ENCODE assay signal across 11 cellular contexts in the genomic region with DNA sequence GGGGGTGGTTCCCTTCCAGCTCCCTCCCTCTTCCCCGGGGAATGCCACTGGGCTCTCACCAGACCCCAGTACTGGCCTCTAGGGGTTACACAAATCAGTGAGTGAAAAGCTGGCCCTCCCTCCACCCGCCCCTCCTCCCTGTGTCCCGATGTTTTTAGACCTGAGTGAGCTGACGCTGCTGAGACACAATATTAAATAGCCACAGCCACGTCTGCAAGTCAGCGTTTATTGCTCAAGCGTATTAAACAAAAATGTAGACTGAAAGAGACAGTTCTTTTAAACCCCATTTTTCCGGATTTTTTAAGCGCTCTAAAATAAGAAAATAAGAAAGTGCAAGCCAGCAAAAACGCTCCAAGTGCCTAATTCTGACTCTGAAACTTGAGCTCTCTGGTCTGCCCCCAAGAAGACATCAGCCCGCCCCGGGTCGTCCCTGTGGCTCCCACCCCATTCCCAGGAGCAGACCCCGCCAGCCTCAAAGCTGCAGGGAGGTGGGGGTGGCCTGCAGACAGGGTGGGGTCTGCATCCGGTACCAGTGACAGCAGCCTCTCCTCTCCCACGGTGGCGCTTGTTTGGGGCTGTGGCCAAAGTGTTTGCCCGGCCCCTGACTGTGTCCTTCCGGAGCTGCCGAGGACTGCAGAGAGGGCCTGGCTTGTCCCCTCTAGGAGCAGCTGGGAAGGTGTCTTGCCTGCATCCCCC. TPM values are rescaled to one million over a fixed set of nuclear protein-coding genes. Genes with fewer than 3 reads are reported as not detected.
DNase-seq lines count a peak whose midpoint lies in the region; ATAC-seq and TF ChIP-seq lines count a peak whose summit lies in the region.
"Had no signal": no experiment of that assay in that cellular context is flagged by ENCODE, and none has a peak within 500 bp of the region (broad histone marks: within the 10 kb centered on the region; RNA-seq: fewer than 3 reads in every experiment).

No MANE protein-coding gene starts in this region.

- no peaks in the 10 kb centered on the region for H4K20me1 ChIP-seq in OCI-LY7 (ENCODE audit: insufficient read depth, low read length)

- peak overlapping the region; percentile 18; the same call in 1 of the 2 replicates for H3K4me2 ChIP-seq in OCI-LY7 (ENCODE audit: low read length)

- no peak for ATAC-seq in naive thymus-derived CD8-positive, alpha-beta T cell
- ATAC-seq in GM18502 (IDR thresholded peaks at IDR 0.05; ENCODE audit: poor library complexity, unreplicated experiment): no peak

- POLR2A ChIA-PET in OCI-LY7 (lab: Charles Lee): interaction anchor here (0.7 kb wide), 1 partner anchor 55 kb away, joined by 3 read pairs; no protein-coding TSS in a partner anchor
- POLR2A ChIA-PET in naive thymus-derived CD8-positive, alpha-beta T cell (lab: Charles Lee): no interaction called here

- H3K36me3 ChIP-seq in OCI-LY7 (ENCODE audit: insufficient read depth, low read length): no peaks in the 10 kb centered on the region

- intact Hi-C loops in OCI-LY7 (cut with micrococcal nuclease; ENCODE audit: unreplicated experiment): no loop called here

- no peaks in the 10 kb centered on the region for H3K9me3 ChIP-seq in OCI-LY7 (ENCODE audit: low read length)

- peaks cover 3% of the 10 kb centered on the region for H3K27me3 Mint-ChIP-seq in osteocyte (ENCODE audit: unreplicated experiment)
- H3K27me3 Mint-ChIP-seq in naive thymus-derived CD8-positive, alpha-beta T cell: peaks cover 9 to 52% (median 11%) of the 10 kb centered on the region in 5 donors

- no TSS peak for BruUV-seq in OCI-LY7 (replicated peaks; lab: Mats Ljungman, UMichigan)

- no peak overlapping the region for H3K27ac ChIP-seq in OCI-LY7 (ENCODE audit: low read depth, low read length, poor library complexity, severe bottlenecking)

- H3K27ac Mint-ChIP-seq in osteocyte (ENCODE audit: unreplicated experiment): peak overlapping the region; percentile 21
- no peak overlapping the region for H3K27ac Mint-ChIP-seq in naive thymus-derived CD8-positive, alpha-beta T cell
- H3K27ac Mint-ChIP-seq: activated CD4-positive, alpha-beta memory T cell treated with anti-CD3 and anti-CD28 coated beads for 36 hours had no signal

- H3K4me3 Mint-ChIP-seq in osteocyte (ENCODE audit: unreplicated experiment): peak overlapping the region; percentile 50
- peak overlapping the region in 4 of 10 donors; percentile 7 to 41 (median 21) for H3K4me3 Mint-ChIP-seq in naive thymus-derived CD8-positive, alpha-beta T cell
- H3K4me3 Mint-ChIP-seq: activated CD4-positive, alpha-beta memory T cell treated with anti-CD3 and anti-CD28 coated beads for 36 hours had no signal

- H2AFZ ChIP-seq in OCI-LY7 (ENCODE audit: low read length): no peak overlapping the region

- H3K4me3 ChIP-seq in OCI-LY7 (ENCODE audit: low read depth, low read length, poor library complexity, severe bottlenecking): no peak overlapping the region
- H3K4me3 ChIP-seq in fibroblast of pulmonary artery (replicated peaks; ENCODE audit: low read depth, low read length): no peak overlapping the region

- TF ChIP-seq CTCF in GM20000 (IDR thresholded peaks at IDR 0.05; ENCODE audit: extremely low read depth, missing control alignments) (no peak), OCI-LY7 (conservative IDR thresholded peaks at IDR 0.05; ENCODE audit: low read length) (peak; percentile 33; the same call in 1 of the 2 replicates), fibroblast of pulmonary artery (IDR thresholded peaks at IDR 0.05; ENCODE audit: low read length, missing control alignments) (peak; percentile 9), osteocyte (IDR thresholded peaks at IDR 0.05) (peak; percentile 29)

- no peaks in the 10 kb centered on the region for H3K9me3 Mint-ChIP-seq in osteocyte (ENCODE audit: unreplicated experiment)
- H3K9me3 Mint-ChIP-seq in naive thymus-derived CD8-positive, alpha-beta T cell: peaks cover 0 to under 1% (median 0%) of the 10 kb centered on the region in 9 donors
- H3K9me3 Mint-ChIP-seq: activated CD4-positive, alpha-beta memory T cell treated with anti-CD3 and anti-CD28 coated beads for 36 hours had no signal

- H3K9me2 ChIP-seq in OCI-LY7 (ENCODE audit: insufficient read depth, low read length): no peaks in the 10 kb centered on the region

- H3K36me3 Mint-ChIP-seq in osteocyte (ENCODE audit: unreplicated experiment): no peaks in the 10 kb centered on the region
- no peaks in the 10 kb centered on the region for H3K36me3 Mint-ChIP-seq in naive thymus-derived CD8-positive, alpha-beta T cell
- H3K36me3 Mint-ChIP-seq: activated CD4-positive, alpha-beta memory T cell treated with anti-CD3 and anti-CD28 coated beads for 36 hours had no signal

- H3K79me2 ChIP-seq in OCI-LY7 (ENCODE audit: insufficient read depth, low read depth, low read length): no peaks in the 10 kb centered on the region

- CTCF ChIA-PET in OCI-LY7 (lab: Charles Lee; ENCODE audit: unreplicated experiment): interaction anchor here (0.6 kb wide), 1 partner anchor 49 kb away, joined by 13 read pairs; no protein-coding TSS in a partner anchor

- peaks cover 18% of the 10 kb centered on the region for H3K4me1 Mint-ChIP-seq in osteocyte (ENCODE audit: unreplicated experiment)
- H3K4me1 Mint-ChIP-seq in naive thymus-derived CD8-positive, alpha-beta T cell: peaks cover 0 to 1% (median 0%) of the 10 kb centered on the region in 4 donors

- peak; percentile 63 for DNase-seq in GM20000 (ENCODE audit: low spot score)
- DNase-seq in OCI-LY7 (ENCODE audit: low spot score): peak; percentile 28
- peak; percentile 53 for DNase-seq in fibroblast of pulmonary artery (ENCODE audit: low read depth)
- DNase-seq in osteocyte (ENCODE audit: extremely low spot score, unreplicated experiment): no peak
- no peak for DNase-seq in naive thymus-derived CD8-positive, alpha-beta T cell
- no peak for DNase-seq in activated CD4-positive, alpha-beta T cell treated with anti-CD3 and anti-CD28 coated beads, Interleukin-2, amount 50 U/mL, for 1 hour
- no peak for DNase-seq in NCI-H146 treated with DMSO at 0.1 percent for 48 hours (lab: John Stamatoyannopoulos, UW; ENCODE audit: unreplicated experiment)
- DNase-seq: activated CD4-positive, alpha-beta memory T cell treated with anti-CD3 and anti-CD28 coated beads for 36 hours; effector CD8-positive, alpha-beta T cell; NCI-H510A had no signal

- peaks cover 63% of the 10 kb centered on the region for H3K4me1 ChIP-seq in OCI-LY7 (ENCODE audit: insufficient read depth, low read length, poor library complexity, severe bottlenecking)

RNA-seq across cellular contexts. Expression of a gene that starts 1.2 kb away (rescaled TPM):
- 0.06 TPM in 1 of 2 replicates, not detected in the other for total RNA-seq in OCI-LY7 (2014; rRNA removed; shearing (Covaris generic))
- total RNA-seq in OCI-LY7 (2022) (0.72 and 1.3 TPM in 2 replicates), osteocyte (not detected in 2 replicates)
- total RNA-seq in naive thymus-derived CD8-positive, alpha-beta T cell: not detected
- polyA plus RNA-seq in naive thymus-derived CD8-positive, alpha-beta T cell: not detected
- total RNA-seq: activated CD4-positive, alpha-beta memory T cell treated with anti-CD3 and anti-CD28 coated beads for 36 hours had no signal

RNA-seq across cellular contexts. Expression of a gene that starts 25.9 kb away (rescaled TPM):
- 0.16 TPM in 1 of 2 replicates, not detected in the other for total RNA-seq in OCI-LY7 (2014; rRNA removed; shearing (Covaris generic))
- total RNA-seq in OCI-LY7 (2022): not detected in 2 replicates
- not detected in 2 replicates for total RNA-seq in osteocyte
- total RNA-seq in naive thymus-derived CD8-positive, alpha-beta T cell: under 1 TPM; 0.16 to 0.36 TPM
- 1 to 10 TPM in 1 of 3 donors, under 1 TPM in 2; 0.12 to 1.8 (median 0.34) TPM for polyA plus RNA-seq in naive thymus-derived CD8-positive, alpha-beta T cell
- total RNA-seq: activated CD4-positive, alpha-beta memory T cell treated with anti-CD3 and anti-CD28 coated beads for 36 hours had no signal

RNA-seq across cellular contexts. Expression of a gene that starts 30.5 kb away (rescaled TPM):
- total RNA-seq in OCI-LY7 (2014; rRNA removed; shearing (Covaris generic)): 0.03 and 0.22 TPM in 2 replicates
- total RNA-seq in OCI-LY7 (2022): 0.66 and 1.1 TPM in 2 replicates
- 0.97 and 1.4 TPM in 2 replicates for total RNA-seq in osteocyte
- total RNA-seq in naive thymus-derived CD8-positive, alpha-beta T cell: not detected
- polyA plus RNA-seq in naive thymus-derived CD8-positive, alpha-beta T cell: not detected
- total RNA-seq: activated CD4-positive, alpha-beta memory T cell treated with anti-CD3 and anti-CD28 coated beads for 36 hours had no signal

RNA-seq across cellular contexts. Expression of a gene that starts 46.8 kb away (rescaled TPM):
- total RNA-seq in OCI-LY7 (2014; rRNA removed; shearing (Covaris generic)): 0.03 TPM in 1 of 2 replicates, not detected in the other
- total RNA-seq in OCI-LY7 (2022) (not detected in 2 replicates), osteocyte (not detected in 2 replicates)
- not detected for total RNA-seq in naive thymus-derived CD8-positive, alpha-beta T cell
- polyA plus RNA-seq in naive thymus-derived CD8-positive, alpha-beta T cell: not detected

Comparison
In these comparisons a context has a peak if more than half of its experiments do, and no peak if none do; other contexts are left out.
1. DNase-seq: peak in GM20000 (single experiment), OCI-LY7 (single experiment) and fibroblast of pulmonary artery (single experiment); none in osteocyte (single experiment), naive thymus-derived CD8-positive, alpha-beta T cell (0 of 10), activated CD4-positive, alpha-beta T cell treated with anti-CD3 and anti-CD28 coated beads, Interleukin-2, amount 50 U/mL, for 1 hour (single experiment) and NCI-H146 treated with DMSO at 0.1 percent for 48 hours (single experiment).